In genomic region chr11:95499516-95500135, GRCh38 we compare ENCODE assay signal across 19 cellular contexts.
A peak's percentile ranks its signal among the peaks of the same experiment; 100 is the strongest.
DNase-seq lines count a peak whose midpoint lies in the region; ATAC-seq and TF ChIP-seq lines count a peak whose summit lies in the region.
"Had no signal": no experiment of that assay in that cellular context is flagged by ENCODE, and none has a peak within 500 bp of the region (broad histone marks: within the 10 kb centered on the region; RNA-seq: fewer than 3 reads in every experiment).

No MANE protein-coding gene starts in this region.

- peaks cover 5% of the 10 kb centered on the region for H3K27me3 Mint-ChIP-seq in neural progenitor cell (ENCODE audit: insufficient read depth, low read depth)
- peaks cover 18% of the 10 kb centered on the region for H3K27me3 Mint-ChIP-seq in progenitor cell of endocrine pancreas
- H3K27me3 Mint-ChIP-seq: B cell had no signal

- no peak overlapping the region for H3K27ac Mint-ChIP-seq in neural progenitor cell
- H3K27ac Mint-ChIP-seq in progenitor cell of endocrine pancreas: no peak overlapping the region
- H3K27ac Mint-ChIP-seq: activated T-helper 2 cell treated with anti-CD3 and anti-CD28 coated beads, Interferon-gamma antibody, Interleukin-2, Interleukin-4, amounts not matched to agents 10 μg/mL and 5 μg/mL and 100 μg/mL, durations not matched to agents 14 hours and 24 hours and 36 hours; B cell; naive thymus-derived CD4-positive, alpha-beta T cell had no signal

- no peak overlapping the region for H3K27ac ChIP-seq in neural progenitor cell
- H3K27ac ChIP-seq in adrenal gland: no peak overlapping the region
- H3K27ac ChIP-seq: left ventricle myocardium inferior, prostate gland had no signal

- DNase-seq in EL (peak; percentile 8), NCI-H226 (peak; percentile 95), epithelial cell of proximal tubule (ENCODE audit: low read depth) (peak; percentile 69), neural progenitor cell (ENCODE audit: low spot score) (no peak), midbrain (lab: John Stamatoyannopoulos, UW) (no peak), progenitor cell of endocrine pancreas (ENCODE audit: low spot score, unreplicated experiment) (no peak), adrenal gland (no peak)
- DNase-seq: activated CD8-positive, alpha-beta memory T cell treated with anti-CD3 and anti-CD28 coated beads for 24 hours; hippocampal formation; left ventricle myocardium inferior; naive thymus-derived CD4-positive, alpha-beta T cell; NCI-H187 treated with DMSO at 0.1 percent for 48 hours; NCI-H526 treated with DMSO at 0.1 percent for 48 hours; OCI-M1 had no signal

- H3K36me3 Mint-ChIP-seq in neural progenitor cell (no peaks in the 10 kb centered on the region), progenitor cell of endocrine pancreas (ENCODE audit: insufficient read depth) (no peaks in the 10 kb centered on the region)

- H4K20me1 ChIP-seq in neural progenitor cell (ENCODE audit: low read depth): no peaks in the 10 kb centered on the region

- no peak for TF ChIP-seq CTCF in epithelial cell of proximal tubule (conservative IDR thresholded peaks at IDR 0.05; ENCODE audit: low read depth, low read length)
- TF ChIP-seq CTCF in neural progenitor cell (IDR thresholded peaks at IDR 0.05): no peak
- no peak for TF ChIP-seq CTCF in progenitor cell of endocrine pancreas (IDR thresholded peaks at IDR 0.05; ENCODE audit: unreplicated experiment)
- TF ChIP-seq CTCF in adrenal gland (IDR thresholded peaks at IDR 0.05): no peak

- H3K27me3 ChIP-seq in neural progenitor cell: no peaks in the 10 kb centered on the region
- no peaks in the 10 kb centered on the region for H3K27me3 ChIP-seq in adrenal gland

- H3K79me2 ChIP-seq in neural progenitor cell (ENCODE audit: low read depth): no peaks in the 10 kb centered on the region

- H3K4me3 Mint-ChIP-seq in neural progenitor cell: no peak overlapping the region
- H3K4me3 Mint-ChIP-seq in progenitor cell of endocrine pancreas (ENCODE audit: low read depth): no peak overlapping the region
- H3K4me3 Mint-ChIP-seq: B cell; naive thymus-derived CD4-positive, alpha-beta T cell had no signal

- H3K4me2 ChIP-seq in neural progenitor cell: peak overlapping the region; percentile 48

- no peak overlapping the region for H3K9ac ChIP-seq in neural progenitor cell

- no peak overlapping the region for H2AFZ ChIP-seq in neural progenitor cell (replicated peaks)

- TF ChIP-seq POLR2A in adrenal gland (IDR thresholded peaks at IDR 0.05): no peak

- H3K36me3 ChIP-seq in neural progenitor cell (no peaks in the 10 kb centered on the region), adrenal gland (replicated peaks in 1 of 2) (no peaks in the 10 kb centered on the region)
- H3K36me3 ChIP-seq: left ventricle myocardium inferior, prostate gland had no signal

- ATAC-seq in HG03354 (IDR thresholded peaks at IDR 0.05; ENCODE audit: poor library complexity, severe bottlenecking, unreplicated experiment): no peak
- ATAC-seq: esophagus mucosa; naive thymus-derived CD4-positive, alpha-beta T cell had no signal

- H3F3A ChIP-seq in neural progenitor cell (ENCODE audit: low read depth): peaks cover 14% of the 10 kb centered on the region

- H3K4me1 ChIP-seq in neural progenitor cell (peaks cover 18% of the 10 kb centered on the region), adrenal gland (replicated peaks in 1 of 2) (no peaks in the 10 kb centered on the region)
- H3K4me1 ChIP-seq: left ventricle myocardium inferior, prostate gland had no signal

- H3K4me3 ChIP-seq in epithelial cell of proximal tubule (ENCODE audit: low read depth, low read length) (no peak overlapping the region), neural progenitor cell (no peak overlapping the region), adrenal gland (no peak overlapping the region)
- H3K4me3 ChIP-seq: left ventricle myocardium inferior, prostate gland had no signal

- peaks cover 17% of the 10 kb centered on the region for H3K4me1 Mint-ChIP-seq in neural progenitor cell
- peaks cover 10% of the 10 kb centered on the region for H3K4me1 Mint-ChIP-seq in progenitor cell of endocrine pancreas (ENCODE audit: low read depth)
- H3K4me1 Mint-ChIP-seq: B cell had no signal

- H3K9me3 Mint-ChIP-seq in neural progenitor cell (peaks cover 6% of the 10 kb centered on the region), progenitor cell of endocrine pancreas (ENCODE audit: low read depth) (no peaks in the 10 kb centered on the region)

- intact Hi-C loops in adrenal gland (cut with DNase I): no loop called here

- H3K9me3 ChIP-seq in neural progenitor cell (ENCODE audit: low read depth) (no peaks in the 10 kb centered on the region), adrenal gland (replicated peaks in 1 of 3) (no peaks in the 10 kb centered on the region)
- H3K9me3 ChIP-seq: left ventricle myocardium inferior, prostate gland had no signal

Comparison
In these comparisons a context has a peak if more than half of its experiments do, and no peak if none do; other contexts are left out.
1. DNase-seq: peak in EL (single experiment), NCI-H226 (single experiment) and epithelial cell of proximal tubule (single experiment); none in neural progenitor cell (single experiment), midbrain (single experiment), progenitor cell of endocrine pancreas (single experiment) and adrenal gland (0 of 7).